In the genomic region with DNA sequence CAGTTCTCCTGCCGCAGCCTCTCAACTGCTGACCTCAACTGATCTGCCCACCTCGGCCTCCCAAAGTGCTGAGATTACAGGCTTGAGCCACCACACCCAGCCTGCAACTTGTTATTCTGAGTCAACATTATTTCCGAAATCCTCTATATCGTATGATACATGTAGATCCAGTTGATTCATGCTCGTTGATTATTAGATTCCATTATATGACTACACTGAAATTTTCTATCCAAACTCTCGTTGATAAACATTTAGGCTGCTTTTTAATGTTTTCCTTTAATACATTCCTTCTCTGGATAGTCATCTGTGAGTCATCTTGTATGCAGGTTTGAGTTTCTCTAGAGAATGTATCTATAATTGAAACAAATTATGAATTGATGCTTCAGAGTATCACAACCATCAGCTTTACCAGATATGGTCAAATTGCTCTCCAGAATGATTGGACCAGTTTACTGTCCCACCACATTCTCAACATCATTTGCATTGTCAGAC, we compare ENCODE assay signal across 14 cellular contexts. TPM values are rescaled to one million over a fixed set of nuclear protein-coding genes. Genes with fewer than 3 reads are reported as not detected.
DNase-seq lines count a peak whose midpoint lies in the region; ATAC-seq and TF ChIP-seq lines count a peak whose summit lies in the region.
"Had no signal": no experiment of that assay in that cellular context is flagged by ENCODE, and none has a peak within 500 bp of the region (broad histone marks: within the 10 kb centered on the region; RNA-seq: fewer than 3 reads in every experiment).

No MANE protein-coding gene starts in this region.

- ATAC-seq in GM21576 (IDR thresholded peaks at IDR 0.05; ENCODE audit: unreplicated experiment) = no peak
- ATAC-seq in left colon = no peak
- ATAC-seq: GM12878 had no signal

- no peaks in the 10 kb centered on the region for H3K27me3 Mint-ChIP-seq in brain

- intact Hi-C loops in left colon (cut with DNase I, micrococcal nuclease) = loop anchor here in 1 of 2 donors (10.0 kb wide), 1 partner anchor 54 kb away; a partner anchor contains a TSS

- peaks cover 52% of the 10 kb centered on the region for H3K4me1 Mint-ChIP-seq in brain

- TF ChIP-seq CTCF in AG09309 (IDR thresholded peaks at IDR 0.05; ENCODE audit: control insufficient read depth, insufficient read depth, low read depth, low read length, missing control alignments) (no peak), brain (conservative IDR thresholded peaks at IDR 0.05) (no peak)

- H3K4me3 Mint-ChIP-seq in brain = peak overlapping the region in 3 of 5 experiments; percentile 24 to 83 (median 38)
- H3K4me3 Mint-ChIP-seq: CD14-positive monocyte had no signal

- DNase-seq in AG09309 (ENCODE audit: low read depth) (peak; percentile 40), LHCN-M2 (ENCODE audit: low read depth) (peak; percentile 68), kidney tubule cell (ENCODE audit: low spot score) (peak; percentile 72), NCI-H1092 (lab: John Stamatoyannopoulos, UW) (no peak), left colon (no peak)
- no peak for DNase-seq in activated CD8-positive, alpha-beta memory T cell treated with anti-CD3 and anti-CD28 coated beads, Interleukin-2, amount 50 U/mL, for 48 hours
- DNase-seq: activated CD4-positive, CD25-positive, alpha-beta regulatory T cell treated with anti-CD3 and anti-CD28 coated beads, Interleukin-2, amount 50 U/mL, for 72 hours; effector CD4-positive, alpha-beta T cell; NCI-H2081 treated with DMSO at 0.1 percent for 48 hours; posterior cingulate gyrus had no signal

- H3K27ac Mint-ChIP-seq in brain = no peak overlapping the region
- H3K27ac Mint-ChIP-seq: CD14-positive monocyte had no signal

- no peak overlapping the region for H3K4me3 ChIP-seq in AG09309 (ENCODE audit: control insufficient read depth, low read depth, low read length)
- H3K4me3 ChIP-seq: GM12878 had no signal

- peaks cover 0 to 4% (median 3%) of the 10 kb centered on the region in 5 experiments for H3K9me3 Mint-ChIP-seq in brain

- H3K36me3 Mint-ChIP-seq in brain = peaks cover 64% of the 10 kb centered on the region

RNA-seq across cellular contexts. Expression of a gene that starts 4.1 kb away (rescaled TPM):
- total RNA-seq in LHCN-M2 (2014; rRNA removed) = 38.3 and 43.3 TPM in 2 replicates
- 40.0 TPM for polyA plus RNA-seq in LHCN-M2 (2012)
- polyA plus RNA-seq in brain (ENCODE audit: insufficient read depth, low read depth, low replicate concordance) = 11.5 TPM
- 10 to 100 TPM; 22.1 to 25.2 TPM for total RNA-seq in left colon

RNA-seq across cellular contexts. Expression of a gene that starts 49.4 kb away (rescaled TPM):
- 58.3 and 67.9 TPM in 2 replicates for total RNA-seq in LHCN-M2 (2014; rRNA removed)
- 15.1 TPM for polyA plus RNA-seq in LHCN-M2 (2012)
- 38.0 TPM for polyA plus RNA-seq in brain (ENCODE audit: insufficient read depth, low read depth, low replicate concordance)
- total RNA-seq in left colon = 1 to 10 TPM; 3.0 to 5.0 TPM

Comparison
In these comparisons a context has a peak if more than half of its experiments do, and no peak if none do; other contexts are left out.
1. DNase-seq: peak in AG09309 (single experiment), LHCN-M2 (single experiment) and kidney tubule cell (single experiment); none in NCI-H1092 (single experiment), activated CD8-positive, alpha-beta memory T cell treated with anti-CD3 and anti-CD28 coated beads, Interleukin-2, amount 50 U/mL, for 48 hours (single experiment) and left colon (0 of 2).